ENCODE assay signal across 1 cellular context in genomic region chr17:19507673-19508326, GRCh38.
TF ChIP-seq lines count a peak whose summit lies in the region.

No MANE protein-coding gene starts in this region.

TF ChIP-seq in GM12878, 131 proteins besides CTCF, POLR2A, EP300 and RAD21 (continued from another document):
- no peak for TF ChIP-seq CUX1 (IDR thresholded peaks at IDR 0.05; ENCODE audit: insufficient replicate concordance, low read depth, low read length)
